Comparison of ENCODE assay signal across 8 cellular contexts in genomic region chr11:14300661-14301304, GRCh38. TPM values are rescaled to one million over a fixed set of nuclear protein-coding genes. Genes with fewer than 3 reads are reported as not detected.
DNase-seq lines count a peak whose midpoint lies in the region; ATAC-seq and TF ChIP-seq lines count a peak whose summit lies in the region.

No MANE protein-coding gene starts in this region.

- TF ChIP-seq EP300 in tibial nerve (IDR thresholded peaks at IDR 0.05) = peak in 1 of 2 donors; percentile 11

- CTCF ChIA-PET in CD4-positive, alpha-beta T cell (lab: Charles Lee) = interaction anchor here (0.6 to 1.9 kb wide), 9 partner anchors 11 to 607 kb away, joined by 3 to 38 read pairs (median 3); no protein-coding TSS in a partner anchor

- TF ChIP-seq CTCF in CD4-positive, alpha-beta T cell (IDR thresholded peaks at IDR 0.05) = peak; percentile 60
- peak; percentile 70 to 78 (median 74) for TF ChIP-seq CTCF in tibial nerve (IDR thresholded peaks at IDR 0.05)

- H3K27ac ChIP-seq in CD4-positive, alpha-beta T cell (ENCODE audit: low read depth, low read length) = no peak overlapping the region
- no peak overlapping the region for H3K27ac ChIP-seq in tibial nerve

- ATAC-seq in CD4-positive, alpha-beta T cell (ENCODE audit: poor library complexity) = peak; percentile 94
- peak; percentile 76 for ATAC-seq in GM19035 (IDR thresholded peaks at IDR 0.05; ENCODE audit: unreplicated experiment)
- ATAC-seq in HG03280 (IDR thresholded peaks at IDR 0.05; ENCODE audit: unreplicated experiment) = peak; percentile 75
- peak; percentile 81 to 88 for ATAC-seq in naive thymus-derived CD8-positive, alpha-beta T cell

- peak in 9 of 10 experiments; percentile 13 to 36 (median 24) for DNase-seq in CD4-positive, alpha-beta T cell
- peak; percentile 31 for DNase-seq in NCI-H748 treated with DMSO at 0.1 percent for 48 hours (lab: John Stamatoyannopoulos, UW)
- DNase-seq in activated CD8-positive, alpha-beta memory T cell treated with anti-CD3 and anti-CD28 coated beads for 4 hours (ENCODE audit: low read depth in 2 of 2) = peak; percentile 18 to 20
- DNase-seq in erythroblast (lab: John Stamatoyannopoulos, UW) = peak; percentile 55 to 66
- DNase-seq in naive thymus-derived CD8-positive, alpha-beta T cell = peak in 9 of 10 donors; percentile 10 to 68 (median 39)
- peak; percentile 17 to 59 for DNase-seq in tibial nerve (ENCODE audit: low spot score in 2 of 2)

- TF ChIP-seq POLR2A in erythroblast (IDR thresholded peaks at IDR 0.05; ENCODE audit: low read length) (no peak), tibial nerve (IDR thresholded peaks at IDR 0.05) (no peak)

- no peaks in the 10 kb centered on the region for H3K27me3 ChIP-seq in CD4-positive, alpha-beta T cell (ENCODE audit: control insufficient read depth, insufficient read depth, low read length)
- H3K27me3 ChIP-seq in tibial nerve = no peaks in the 10 kb centered on the region

- no peaks in the 10 kb centered on the region for H3K36me3 Mint-ChIP-seq in CD4-positive, alpha-beta T cell (ENCODE audit: low read depth)
- H3K36me3 Mint-ChIP-seq in naive thymus-derived CD8-positive, alpha-beta T cell = no peaks in the 10 kb centered on the region

- WGBS in tibial nerve, 2 donors = 31 to 33% methylated on average over 6 of the region's 6 CpGs

- H3K36me3 ChIP-seq in tibial nerve = no peaks in the 10 kb centered on the region

- no peaks in the 10 kb centered on the region for H3K27me3 Mint-ChIP-seq in CD4-positive, alpha-beta T cell
- no peaks in the 10 kb centered on the region for H3K27me3 Mint-ChIP-seq in naive thymus-derived CD8-positive, alpha-beta T cell

- no peaks in the 10 kb centered on the region for H3K9me3 ChIP-seq in CD4-positive, alpha-beta T cell (ENCODE audit: control insufficient read depth, low read length)
- H3K9me3 ChIP-seq in tibial nerve = no peaks in the 10 kb centered on the region

- intact Hi-C loops in CD4-positive, alpha-beta T cell (cut with DNase I, micrococcal nuclease) = loop anchor here (1.0 to 10.0 kb wide), 5 partner anchors 154 to 904 kb away; no protein-coding TSS in a partner anchor

- H3K4me3 ChIP-seq in tibial nerve = no peak overlapping the region

- no peak overlapping the region for H3K27ac Mint-ChIP-seq in CD4-positive, alpha-beta T cell
- no peak overlapping the region for H3K27ac Mint-ChIP-seq in naive thymus-derived CD8-positive, alpha-beta T cell

- no peaks in the 10 kb centered on the region for H3K9me3 Mint-ChIP-seq in CD4-positive, alpha-beta T cell
- no peaks in the 10 kb centered on the region for H3K9me3 Mint-ChIP-seq in naive thymus-derived CD8-positive, alpha-beta T cell

- H3K4me1 ChIP-seq in tibial nerve = peaks cover 0 to 15% (median 6%) of the 10 kb centered on the region in 4 donors

- POLR2A ChIA-PET in CD4-positive, alpha-beta T cell (lab: Charles Lee) = interaction anchor here (1.4 kb wide), 1 partner anchor 154 kb away, joined by 5 read pairs; no protein-coding TSS in a partner anchor
- POLR2A ChIA-PET in naive thymus-derived CD8-positive, alpha-beta T cell (lab: Charles Lee) = interaction anchor here (0.5 to 0.8 kb wide), 3 partner anchors 36 to 157 kb away, joined by 3 to 5 read pairs (median 4); no protein-coding TSS in a partner anchor

- peaks cover 5% of the 10 kb centered on the region for H3K4me1 Mint-ChIP-seq in CD4-positive, alpha-beta T cell (ENCODE audit: low read depth)
- peaks cover 2 to 54% (median 12%) of the 10 kb centered on the region in 4 donors for H3K4me1 Mint-ChIP-seq in naive thymus-derived CD8-positive, alpha-beta T cell

- H3K4me3 Mint-ChIP-seq in CD4-positive, alpha-beta T cell = no peak overlapping the region
- no peak overlapping the region for H3K4me3 Mint-ChIP-seq in naive thymus-derived CD8-positive, alpha-beta T cell

RNA-seq across cellular contexts. Expression of gene RRAS2, which starts 58.2 kb away (rescaled TPM):
- total RNA-seq in CD4-positive, alpha-beta T cell = 10 to 100 TPM; 20.7 to 21.2 TPM
- total RNA-seq in naive thymus-derived CD8-positive, alpha-beta T cell = 10 to 100 TPM; 16.0 to 16.2 TPM
- polyA plus RNA-seq in naive thymus-derived CD8-positive, alpha-beta T cell = 10 to 100 TPM in 2 of 3 donors, 1 to 10 TPM in 1; 6.1 to 19.0 (median 10.0) TPM
- total RNA-seq in tibial nerve = 10 to 100 TPM; 43.2 to 64.0 (median 46.8) TPM
